ENCODE assay signal across 18 cellular contexts in the genomic region with DNA sequence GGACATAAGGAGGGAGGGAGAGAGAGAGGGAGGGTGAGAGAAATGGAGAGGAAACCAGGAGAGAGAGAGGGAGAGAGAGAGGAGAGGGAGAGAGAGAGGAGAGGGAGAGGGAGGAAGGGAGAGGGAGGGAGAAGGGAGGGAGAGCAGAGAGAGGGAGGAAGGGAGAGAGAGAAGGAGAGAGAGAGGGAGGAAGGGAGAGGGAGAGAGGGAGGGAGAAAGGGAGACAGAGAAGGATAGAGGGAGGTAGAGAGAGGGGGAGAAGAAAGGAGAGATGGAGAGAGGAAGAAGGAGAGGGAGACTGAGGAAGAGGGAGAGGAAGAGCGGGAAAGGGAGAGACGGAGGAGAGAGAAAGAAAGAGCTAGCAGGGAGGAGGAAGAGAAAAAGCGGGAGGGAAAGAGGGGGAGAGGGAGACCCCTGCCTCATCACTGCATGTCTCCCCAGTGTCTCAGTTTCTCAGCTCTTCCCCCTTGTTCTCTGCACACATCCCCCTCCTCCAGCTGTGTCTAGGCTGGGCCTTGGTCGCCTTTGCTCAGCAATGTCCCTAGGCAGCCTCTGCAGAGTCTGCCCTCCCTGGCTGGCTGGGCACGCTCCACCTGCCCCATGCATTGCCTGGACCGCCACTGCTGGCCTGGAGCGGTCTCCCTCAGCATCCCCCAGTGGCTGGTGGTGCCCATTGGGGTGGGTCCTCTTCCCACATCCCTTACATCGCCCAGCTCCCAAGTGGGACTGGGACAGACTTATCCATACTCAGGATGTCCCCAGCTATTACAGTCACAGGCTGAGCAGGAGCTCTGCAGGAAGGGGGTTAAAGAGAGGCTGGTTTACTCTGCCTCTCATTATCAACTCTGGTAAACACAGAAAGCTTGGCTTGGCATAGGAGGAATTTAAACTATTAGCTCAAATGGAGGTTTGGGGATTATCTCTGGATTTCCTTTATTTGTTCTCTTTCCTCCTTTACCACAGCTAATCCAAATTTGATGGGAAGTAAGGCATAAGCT.
DNase-seq lines count a peak whose midpoint lies in the region; ATAC-seq, FAIRE-seq and TF ChIP-seq lines count a peak whose summit lies in the region.
"Had no signal": no experiment of that assay in that cellular context is flagged by ENCODE, and none has a peak within 500 bp of the region (broad histone marks: within the 10 kb centered on the region; RNA-seq: fewer than 3 reads in every experiment).

No MANE protein-coding gene starts in this region.

- H3K9ac ChIP-seq in K562 (ENCODE audit: insufficient read depth in 1 of 2, low read depth in 2 of 2, low read length in 2 of 2) (no peak overlapping the region), mesendoderm (ENCODE audit: low read length) (no peak overlapping the region), smooth muscle cell (ENCODE audit: low read depth) (no peak overlapping the region)

- no peaks in the 10 kb centered on the region for H3K9me1 ChIP-seq in K562 (ENCODE audit: control insufficient read depth, insufficient read depth, low read length)

- H3K27ac ChIP-seq in HEK293 (ENCODE audit: extremely low read depth, low read depth, low read length) (no peak overlapping the region), K562 (ENCODE audit: extremely low read depth, low read depth, low read length) (no peak overlapping the region), mesendoderm (ENCODE audit: low read depth, low read length) (no peak overlapping the region), smooth muscle cell (ENCODE audit: low read depth) (no peak overlapping the region)
- H3K27ac ChIP-seq: A549 had no signal

- POLR2A ChIA-PET in HEK293 (lab: Yijun Ruan, JAX) (no interaction called here), K562 (lab: Yijun Ruan, JAX) (interaction anchor here (1.0 to 1.1 kb wide), 2 partner anchors 10 to 220 kb away, joined by 3 read pairs; no protein-coding TSS in a partner anchor)

- CTCF ChIA-PET in HEK293 (lab: Yijun Ruan, JAX): no interaction called here
- CTCF ChIA-PET in K562 (lab: Yijun Ruan, JAX; ENCODE audit: low intra/inter-chr PET ratio): no interaction called here

- no peak for TF ChIP-seq EP300 in K562 (IDR thresholded peaks at IDR 0.05; ENCODE audit: low read length)

- H3K79me2 ChIP-seq in K562 (ENCODE audit: control insufficient read depth, insufficient read depth, low read length) (no peaks in the 10 kb centered on the region), mesendoderm (ENCODE audit: control insufficient read depth, insufficient read depth, low read length) (no peaks in the 10 kb centered on the region), smooth muscle cell (ENCODE audit: low read depth) (no peaks in the 10 kb centered on the region)

- ATAC-seq in K562 (peak; percentile 20; the same call in 2 of the 3 replicates), HG03342 (IDR thresholded peaks at IDR 0.05; ENCODE audit: unreplicated experiment) (no peak)
- ATAC-seq: A549, Panc1 had no signal

- no peak overlapping the region for H4K5ac ChIP-seq in mesendoderm (ENCODE audit: low read length)

- no peak overlapping the region for H3K18ac ChIP-seq in mesendoderm (ENCODE audit: low read length)

- peak overlapping the region; percentile 25 for H3K56ac ChIP-seq in mesendoderm (ENCODE audit: low read length)

- H2BK120ac ChIP-seq in mesendoderm (ENCODE audit: low read depth, low read length): no peak overlapping the region

- TF ChIP-seq CTCF in HEK293 (tag by site-specific recombination; IDR thresholded peaks at IDR 0.05) (no peak), K562 (IDR thresholded peaks at IDR 0.05 in 2 of 3, conservative IDR thresholded peaks at IDR 0.05 in 1 of 3; ENCODE audit: insufficient read depth in 2 of 3, low read depth in 1 of 3, low read length in 3 of 3) (no peak), smooth muscle cell (IDR thresholded peaks at IDR 0.05; ENCODE audit: borderline replicate concordance, insufficient read depth, poor library complexity, severe bottlenecking) (no peak)

- no peaks in the 10 kb centered on the region for H3K9me3 ChIP-seq in HEK293 (ENCODE audit: control insufficient read depth, insufficient read depth, low read depth, low read length)
- H3K9me3 ChIP-seq in K562 (replicated peaks; ENCODE audit: control insufficient read depth, insufficient read depth, low read depth, low read length): no peaks in the 10 kb centered on the region
- no peaks in the 10 kb centered on the region for H3K9me3 ChIP-seq in smooth muscle cell (replicated peaks; ENCODE audit: low read depth)

- H3K4me1 ChIP-seq in HEK293 (ENCODE audit: control insufficient read depth, insufficient read depth, low read length) (no peaks in the 10 kb centered on the region), K562 (replicated peaks in 1 of 2; ENCODE audit: control insufficient read depth in 2 of 2, insufficient read depth in 2 of 2, low read length in 2 of 2) (no peaks in the 10 kb centered on the region), mesendoderm (ENCODE audit: control insufficient read depth, low read depth, low read length) (peaks cover 2% of the 10 kb centered on the region), smooth muscle cell (ENCODE audit: low read depth) (peaks cover 12% of the 10 kb centered on the region)
- H3K4me1 ChIP-seq: A549 had no signal

- H2AK5ac ChIP-seq in mesendoderm (ENCODE audit: low read length): peak overlapping the region; percentile 12

- no peaks in the 10 kb centered on the region for H3K79me1 ChIP-seq in mesendoderm (ENCODE audit: low read length)

- TF ChIP-seq POLR2A in K562 (conservative IDR thresholded peaks at IDR 0.05) (no peak), erythroblast (IDR thresholded peaks at IDR 0.05; ENCODE audit: low read length) (no peak)

- H3K27me3 ChIP-seq in K562 (ENCODE audit: control insufficient read depth in 2 of 2, insufficient read depth in 2 of 2, low read length in 2 of 2) (peaks cover 20 to 27% of the 10 kb centered on the region in 2 experiments; a peak in 4 of 5 replicates), mesendoderm (ENCODE audit: insufficient read depth, low read length, poor library complexity) (no peaks in the 10 kb centered on the region), smooth muscle cell (ENCODE audit: low read depth) (no peaks in the 10 kb centered on the region)

- H3K4me2 ChIP-seq in K562 (ENCODE audit: insufficient read depth, low read length): no peak overlapping the region
- H3K4me2 ChIP-seq in mesendoderm (ENCODE audit: low read length): no peak overlapping the region
- H3K4me2 ChIP-seq in smooth muscle cell: peak overlapping the region; percentile 67
- H3K4me2 ChIP-seq: A549 had no signal

- H4K20me1 ChIP-seq in K562 (replicated peaks; ENCODE audit: control insufficient read depth, insufficient read depth, low read length) (no peaks in the 10 kb centered on the region), smooth muscle cell (ENCODE audit: low read depth) (no peaks in the 10 kb centered on the region)

- no peak overlapping the region for H2BK5ac ChIP-seq in mesendoderm (ENCODE audit: low read length)

- TF ChIP-seq RAD21 in K562 (CRISPR knock-in tag; conservative IDR thresholded peaks at IDR 0.05 in 1 of 2, IDR thresholded peaks at IDR 0.05 in 1 of 2): no peak

- DNase-seq in K562 (ENCODE audit: extremely low read depth in 1 of 4, low spot score in 3 of 4) (no peak), mesendoderm (peak; percentile 23), smooth muscle cell (lab: John Stamatoyannopoulos, UW; ENCODE audit: unreplicated experiment) (no peak), erythroblast (lab: John Stamatoyannopoulos, UW) (no peak), T-helper 9 cell (no peak), inferior parietal cortex (ENCODE audit: extremely low spot score) (no peak)
- DNase-seq: DMS79 treated with DMSO at 0.1 percent for 48 hours, H9, NCI-H1105, NCI-H146, NCI-H2029, NCI-H226, NCI-H524, NCI-H82 had no signal

- no peak overlapping the region for H4K8ac ChIP-seq in mesendoderm (ENCODE audit: low read depth, low read length)

- H3K4ac ChIP-seq in mesendoderm (ENCODE audit: low read depth, low read length): no peak overlapping the region

- H2AFZ ChIP-seq in K562 (ENCODE audit: low read depth, low read length) (no peak overlapping the region), smooth muscle cell (ENCODE audit: low read depth) (no peak overlapping the region)

- H3F3A ChIP-seq in smooth muscle cell (ENCODE audit: low read depth): no peaks in the 10 kb centered on the region

- WGBS in K562 (ENCODE audit: insufficient coverage, low coverage, missing lambda C conversion rate): 0% methylated on average over 8 of the region's 8 CpGs
- WGBS in mesendoderm (ENCODE audit: extremely low coverage, insufficient coverage, low lambda C conversion rate): no CpG with 5 or more reads among the region's 8 CpGs
- 88% methylated on average over 6 of the region's 8 CpGs for WGBS in smooth muscle cell (ENCODE audit: low lambda C conversion rate)

- H3K23ac ChIP-seq in mesendoderm (ENCODE audit: low read length): no peak overlapping the region

- in situ Hi-C loops in K562 (cut with MboI): no loop called here

- no TSS peak for BruUV-seq in K562 (replicated peaks; lab: Mats Ljungman, UMichigan)

- no peak overlapping the region for H2BK15ac ChIP-seq in mesendoderm (replicated peaks; ENCODE audit: low read depth)

- intact Hi-C loops in K562 (cut with micrococcal nuclease): no loop called here

- H3K36me3 ChIP-seq in HEK293 (ENCODE audit: control insufficient read depth in 2 of 2, insufficient read depth in 1 of 2, low read length in 2 of 2) (no peaks in the 10 kb centered on the region), K562 (ENCODE audit: control insufficient read depth, insufficient read depth, low read length) (no peaks in the 10 kb centered on the region), mesendoderm (ENCODE audit: control insufficient read depth, insufficient read depth, low read length) (no peaks in the 10 kb centered on the region), smooth muscle cell (ENCODE audit: low read depth) (no peaks in the 10 kb centered on the region)

- H3K4me3 ChIP-seq in HEK293 (ENCODE audit: low read depth, low read length): no peak overlapping the region
- no peak overlapping the region for H3K4me3 ChIP-seq in K562
- H3K4me3 ChIP-seq in mesendoderm (ENCODE audit: low read length): no peak overlapping the region
- H3K4me3 ChIP-seq in smooth muscle cell: no peak overlapping the region
- H3K4me3 ChIP-seq: A549 had no signal

- no peak for FAIRE-seq in K562 (lab: Jason Lieb, UNC)
- FAIRE-seq: A549 had no signal

TF ChIP-seq in HEK293, 187 proteins besides CTCF, POLR2A, EP300 and RAD21 (continues in another document):
- TF ChIP-seq ZNF596 (tag by site-specific recombination; IDR thresholded peaks at IDR 0.05) (peak; percentile 46), ZNF366 (tag by site-specific recombination; conservative IDR thresholded peaks at IDR 0.05) (peak; percentile 77)

TF ChIP-seq in K562, 482 proteins besides CTCF, POLR2A, EP300 and RAD21 (continues in another document):
- TF ChIP-seq PHF8 (IDR thresholded peaks at IDR 0.05; ENCODE audit: borderline replicate concordance, low read length) (no peak), BHLHE40 (IDR thresholded peaks at IDR 0.05; ENCODE audit: low read length) (no peak)
